In genomic region chr20:7308163-7308562, GRCh38 we compare ENCODE assay signal across 20 cellular contexts.
DNase-seq lines count a peak whose midpoint lies in the region; ATAC-seq, FAIRE-seq and TF ChIP-seq lines count a peak whose summit lies in the region.
"Had no signal": no experiment of that assay in that cellular context is flagged by ENCODE, and none has a peak within 500 bp of the region (broad histone marks: within the 10 kb centered on the region; RNA-seq: fewer than 3 reads in every experiment).

No MANE protein-coding gene starts in this region.

- TF ChIP-seq CTCF in PC-3 (conservative IDR thresholded peaks at IDR 0.05; ENCODE audit: low read depth, low read length) (no peak), bronchial epithelial cell (IDR thresholded peaks at IDR 0.05; ENCODE audit: insufficient read depth, low read length, severe bottlenecking) (no peak), tibial nerve (IDR thresholded peaks at IDR 0.05) (no peak)

- ATAC-seq in PC-3 (no peak), esophagus mucosa (peak; percentile 98), GM18868 (IDR thresholded peaks at IDR 0.05; ENCODE audit: unreplicated experiment) (no peak)

- H3K27ac ChIP-seq in PC-3 (ENCODE audit: low read length) (no peak overlapping the region), tibial nerve (no peak overlapping the region)
- H3K27ac ChIP-seq: GM23248 had no signal

- intact Hi-C loops in PC-3 (cut with micrococcal nuclease): no loop called here

- H2AFZ ChIP-seq in PC-3 (ENCODE audit: low read length): no peak overlapping the region
- H2AFZ ChIP-seq: GM23248 had no signal

- no peak for TF ChIP-seq EP300 in tibial nerve (IDR thresholded peaks at IDR 0.05)

- CTCF ChIA-PET in PC-3 (lab: Charles Lee): no interaction called here

- H3K9ac ChIP-seq in PC-3 (ENCODE audit: low read length): no peak overlapping the region
- H3K9ac ChIP-seq: GM23248 had no signal

- no peaks in the 10 kb centered on the region for H3K79me2 ChIP-seq in PC-3 (ENCODE audit: low read length)

- no peak overlapping the region for H3K4me2 ChIP-seq in PC-3 (ENCODE audit: low read length)

- peaks cover 73% of the 10 kb centered on the region for H3K27me3 ChIP-seq in PC-3 (ENCODE audit: low read length)
- H3K27me3 ChIP-seq in bronchial epithelial cell (ENCODE audit: control insufficient read depth, insufficient read depth, low read length): no peaks in the 10 kb centered on the region
- H3K27me3 ChIP-seq in tibial nerve: no peaks in the 10 kb centered on the region
- H3K27me3 ChIP-seq: BE2C had no signal

- POLR2A ChIA-PET in PC-3 (lab: Charles Lee; ENCODE audit: unreplicated experiment): no interaction called here

- 64 to 72% methylated on average over 3 of the region's 3 CpGs for WGBS in tibial nerve, 2 donors

- no peaks in the 10 kb centered on the region for H3K9me2 ChIP-seq in PC-3 (replicated peaks; ENCODE audit: low read length)

- no TSS peak for BruUV-seq in PC-3 (replicated peaks; lab: Mats Ljungman, UMichigan)

- H3K9me3 ChIP-seq in PC-3 (ENCODE audit: low read length) (no peaks in the 10 kb centered on the region), tibial nerve (no peaks in the 10 kb centered on the region)
- H3K9me3 ChIP-seq: BE2C, HAP-1 had no signal

- H3F3A ChIP-seq in PC-3 (ENCODE audit: low read length, unreplicated experiment): no peaks in the 10 kb centered on the region

- H3K4me1 ChIP-seq in PC-3 (ENCODE audit: insufficient read depth, low read length) (no peaks in the 10 kb centered on the region), tibial nerve (no peaks in the 10 kb centered on the region)
- H3K4me1 ChIP-seq: BE2C, HAP-1 had no signal

- no peaks in the 10 kb centered on the region for H3K36me3 ChIP-seq in PC-3 (ENCODE audit: low read depth, low read length)
- no peaks in the 10 kb centered on the region for H3K36me3 ChIP-seq in bronchial epithelial cell (ENCODE audit: control insufficient read depth, insufficient read depth, low read length)
- H3K36me3 ChIP-seq in tibial nerve: no peaks in the 10 kb centered on the region
- H3K36me3 ChIP-seq: BE2C, HAP-1 had no signal

- DNase-seq in ELR (ENCODE audit: low read depth): peak; percentile 1
- peak; percentile 36 for DNase-seq in PC-3
- DNase-seq in bronchial epithelial cell (ENCODE audit: low read depth): peak; percentile 100
- no peak for DNase-seq in tibial nerve (ENCODE audit: low spot score in 2 of 2)
- no peak for DNase-seq in NOMO-1 treated with DMSO at 0.1 percent for 48 hours (lab: John Stamatoyannopoulos, UW; ENCODE audit: unreplicated experiment)
- no peak for DNase-seq in NCI-H748 treated with DMSO at 0.1 percent for 48 hours (lab: John Stamatoyannopoulos, UW)
- DNase-seq: ACHN; BE2C; C1 segment of cervical spinal cord; CD4-positive, CD25-positive, alpha-beta regulatory T cell; CD8-positive, alpha-beta memory T cell; COR-L47; DMS 273 treated with DMSO at 0.1 percent for 48 hours; DMS79; GF-D8; GM23248 had no signal

- no peak for FAIRE-seq in bronchial epithelial cell (lab: Jason Lieb, UNC)
- FAIRE-seq: GM19239 had no signal

- no peak for TF ChIP-seq POLR2A in tibial nerve (IDR thresholded peaks at IDR 0.05)

- H3K4me3 ChIP-seq in PC-3 (ENCODE audit: low read length) (no peak overlapping the region), bronchial epithelial cell (ENCODE audit: low read depth, low read length) (no peak overlapping the region), tibial nerve (no peak overlapping the region)
- H3K4me3 ChIP-seq: GM23248, HAP-1 had no signal

- H4K20me1 ChIP-seq in PC-3 (ENCODE audit: low read length): no peaks in the 10 kb centered on the region

Comparison
In these comparisons a context has a peak if more than half of its experiments do, and no peak if none do; other contexts are left out.
1. DNase-seq: peak in ELR (single experiment), PC-3 (single experiment) and bronchial epithelial cell (single experiment); none in tibial nerve (0 of 2), NOMO-1 treated with DMSO at 0.1 percent for 48 hours (single experiment) and NCI-H748 treated with DMSO at 0.1 percent for 48 hours (single experiment).